In the genomic region with DNA sequence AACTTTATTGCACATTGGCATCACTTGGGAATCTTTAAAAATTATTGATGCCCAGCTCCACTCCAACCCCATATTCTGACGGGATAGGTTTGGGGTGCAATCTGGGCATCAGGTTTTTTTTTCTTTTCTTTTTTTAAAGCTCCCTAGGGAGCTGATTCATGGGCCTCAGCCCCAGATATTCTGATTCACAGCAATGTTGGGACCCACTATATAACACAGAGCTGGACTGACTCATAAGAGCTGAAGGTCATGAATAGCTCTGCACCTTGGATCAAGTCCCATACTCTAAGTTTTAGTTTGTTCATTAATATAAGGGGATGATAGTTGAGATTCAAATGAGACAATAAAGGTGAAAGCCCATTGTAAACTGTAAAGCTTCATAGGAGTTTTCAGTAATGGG, we compare ENCODE assay signal across 20 cellular contexts.
DNase-seq lines count a peak whose midpoint lies in the region; ATAC-seq, FAIRE-seq and TF ChIP-seq lines count a peak whose summit lies in the region.
"Had no signal": no experiment of that assay in that cellular context is flagged by ENCODE, and none has a peak within 500 bp of the region (broad histone marks: within the 10 kb centered on the region; RNA-seq: fewer than 3 reads in every experiment).

No MANE protein-coding gene starts in this region.

- ATAC-seq in HG03095 (IDR thresholded peaks at IDR 0.05; ENCODE audit: unreplicated experiment): no peak
- ATAC-seq in GM19395 (IDR thresholded peaks at IDR 0.05; ENCODE audit: unreplicated experiment): no peak
- ATAC-seq: activated CD4-positive, CD25-positive, alpha-beta regulatory T cell treated with anti-CD3 and anti-CD28 coated beads, Interleukin-2, amount 50 U/mL, for 24 hours; activated CD8-positive, alpha-beta memory T cell treated with anti-CD3 and anti-CD28 coated beads, Interleukin-2, amount 10 ng/mL, durations not matched to agents 7 days and 5 days had no signal

- peak; percentile 72 for FAIRE-seq in H54 (lab: Jason Lieb, UNC)
- FAIRE-seq: GM12891, islet of Langerhans had no signal

- DNase-seq in AG08395 (ENCODE audit: low spot score): peak; percentile 88
- peak; percentile 51 for DNase-seq in H54 (ENCODE audit: insufficient read length, low spot score)
- peak; percentile 64 for DNase-seq in amniotic epithelial cell (ENCODE audit: low read depth)
- DNase-seq in hepatic stellate cell (ENCODE audit: low spot score): peak; percentile 61
- DNase-seq in stimulated activated naive CD4-positive, alpha-beta T cell treated with Interleukin-2 at 50 U/mL for 16 hours (lab: John Stamatoyannopoulos, UW): no peak
- no peak for DNase-seq in GM19240 (ENCODE audit: insufficient read length, low spot score)
- DNase-seq: activated CD8-positive, alpha-beta memory T cell treated with anti-CD3 and anti-CD28 coated beads, Interleukin-2, amount 10 ng/mL, durations not matched to agents 7 days and 5 days; activated effector memory CD4-positive, alpha-beta T cell treated with Interleukin-2 at 50 U/mL for 16 hours; anterior cingulate cortex; Caco-2; mesendoderm; NCI-H1048; NCI-H2029 treated with DMSO at 0.1 percent for 48 hours; NCI-H524; nephron progenitor cell had no signal

- no peak for TF ChIP-seq POLR2A in H54 (IDR thresholded peaks at IDR 0.05; ENCODE audit: low read depth, low read length)

Comparison
In these comparisons a context has a peak if more than half of its experiments do, and no peak if none do; other contexts are left out.
1. DNase-seq: peak in AG08395 (single experiment), H54 (single experiment), amniotic epithelial cell (single experiment) and hepatic stellate cell (single experiment); none in stimulated activated naive CD4-positive, alpha-beta T cell treated with Interleukin-2 at 50 U/mL for 16 hours (single experiment) and GM19240 (single experiment).